In the genomic region with DNA sequence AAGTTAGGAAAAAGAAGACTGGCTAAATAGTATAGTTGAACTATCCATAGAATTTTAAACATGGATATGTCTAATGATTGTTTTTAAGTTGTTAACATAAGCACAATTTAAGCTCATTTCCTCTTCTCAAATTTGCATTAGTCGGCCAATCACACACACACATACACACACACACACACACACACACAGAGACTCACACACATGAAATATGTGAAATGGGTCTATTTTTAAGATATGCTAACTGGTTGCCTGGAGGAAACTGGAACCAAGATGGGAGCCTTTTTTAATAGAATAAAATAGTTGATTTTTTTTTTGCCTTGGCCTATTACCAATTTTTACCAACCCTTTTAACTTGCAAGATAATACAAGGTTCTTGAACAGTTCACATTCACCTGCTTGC, we compare ENCODE assay signal across 35 cellular contexts. TPM values are rescaled to one million over a fixed set of nuclear protein-coding genes. Genes with fewer than 3 reads are reported as not detected.
"Had no signal": no experiment of that assay in that cellular context is flagged by ENCODE, and none has a peak within 500 bp of the region (broad histone marks: within the 10 kb centered on the region; RNA-seq: fewer than 3 reads in every experiment).

No MANE protein-coding gene starts in this region.

- H3K27ac Mint-ChIP-seq: activated B cell treated with CpG ODN at 0.5 μM for 24 hours; activated CD4-positive, alpha-beta memory T cell treated with anti-CD3 and anti-CD28 coated beads for 36 hours; activated CD4-positive, alpha-beta T cell treated with anti-CD3 and anti-CD28 coated beads, Interleukin-2, amount 10 ng/mL, durations not matched to agents 24 days and 14 days; activated CD8-positive, alpha-beta T cell treated with anti-CD3 and anti-CD28 coated beads for 36 hours; activated naive CD4-positive, alpha-beta T cell treated with anti-CD3 and anti-CD28 coated beads for 36 hours; activated naive CD4-positive, alpha-beta T cell treated with anti-CD3 and anti-CD28 coated beads, Interleukin-2, amount 50 U/mL, for 72 hours; activated naive CD8-positive, alpha-beta T cell treated with anti-CD3 and anti-CD28 coated beads for 36 hours; activated T-cell treated with anti-CD3 and anti-CD28 coated beads, Interleukin-2, amount 50 U/mL, for 72 hours; activated T-helper 1 cell treated with anti-CD3 and anti-CD28 coated beads, Interleukin-12 subunit alpha, Interleukin-12 subunit beta, Interleukin-2, Interleukin-4 antibody, amounts not matched to agents 30 ng/mL and 10 ng/mL and 1 ng/mL, durations not matched to agents 14 hours and 24 hours and 36 hours; activated T-helper 17 cell treated with anti-CD3 and anti-CD28 coated beads, Interleukin-2, amount 50 U/mL, for 72 hours; T-helper 1 cell treated with Interleukin-12 subunit alpha and Interleukin-12 subunit beta and Interleukin-4 antibody, amounts not matched to agents 30 μg/mL and 1 μg/mL, for 36 hours; T-helper 2 cell treated with Interferon-gamma antibody and Interleukin-4, amounts not matched to agents 5 μg/mL and 100 μg/mL, for 36 hours had no signal

- H3K4me3 ChIP-seq: adrenal gland, body of pancreas, breast epithelium had no signal

- H3K4me3 Mint-ChIP-seq: activated B cell treated with CpG ODN at 0.5 μM for 24 hours; activated CD4-positive, alpha-beta memory T cell treated with anti-CD3 and anti-CD28 coated beads for 36 hours; activated CD4-positive, alpha-beta T cell treated with anti-CD3 and anti-CD28 coated beads, Interleukin-2, amount 10 ng/mL, durations not matched to agents 24 days and 14 days; activated CD8-positive, alpha-beta T cell treated with anti-CD3 and anti-CD28 coated beads for 36 hours; activated naive CD4-positive, alpha-beta T cell treated with anti-CD3 and anti-CD28 coated beads for 36 hours; activated naive CD8-positive, alpha-beta T cell treated with anti-CD3 and anti-CD28 coated beads for 36 hours; activated T-cell treated with anti-CD3 and anti-CD28 coated beads, Interleukin-2, amount 50 U/mL, for 4 hours; activated T-cell treated with anti-CD3 and anti-CD28 coated beads, Interleukin-2, amount 50 U/mL, for 72 hours; activated T-helper 1 cell treated with anti-CD3 and anti-CD28 coated beads, Interleukin-12 subunit alpha, Interleukin-12 subunit beta, Interleukin-2, Interleukin-4 antibody, amounts not matched to agents 30 ng/mL and 10 ng/mL and 1 ng/mL, durations not matched to agents 14 hours and 24 hours and 36 hours; activated T-helper 17 cell treated with anti-CD3 and anti-CD28 coated beads, Interleukin-2, amount 50 U/mL, for 72 hours; T-helper 1 cell treated with Interleukin-12 subunit alpha and Interleukin-12 subunit beta and Interleukin-4 antibody, amounts not matched to agents 30 μg/mL and 1 μg/mL, for 36 hours; T-helper 2 cell treated with Interferon-gamma antibody and Interleukin-4, amounts not matched to agents 5 μg/mL and 100 μg/mL, for 36 hours had no signal

- H3K27ac ChIP-seq: adrenal gland, body of pancreas, brain microvascular endothelial cell, breast epithelium, VCaP had no signal

- H3K9me3 ChIP-seq: adrenal gland, body of pancreas, breast epithelium had no signal

- H3K4me1 ChIP-seq: adrenal gland, body of pancreas, breast epithelium had no signal

- DNase-seq: activated B cell treated with CpG ODN at 0.5 μM for 24 hours; activated CD4-positive, alpha-beta memory T cell treated with anti-CD3 and anti-CD28 coated beads for 36 hours; activated CD4-positive, alpha-beta T cell treated with anti-CD3 and anti-CD28 coated beads for 4 hours; activated CD4-positive, alpha-beta T cell treated with anti-CD3 and anti-CD28 coated beads, Interleukin-2, amount 10 ng/mL, durations not matched to agents 24 days and 14 days; activated CD4-positive, alpha-beta T cell treated with anti-CD3 and anti-CD28 coated beads, Interleukin-2, amount 50 U/mL, for 1 hour; activated CD4-positive, alpha-beta T cell treated with anti-CD3 and anti-CD28 coated beads, Interleukin-2, amount 50 U/mL, for 4 hours; activated CD4-positive, CD25-positive, alpha-beta regulatory T cell treated with anti-CD3 and anti-CD28 coated beads, Interleukin-2, amount 50 U/mL, for 72 hours; activated CD8-positive, alpha-beta memory T cell treated with anti-CD3 and anti-CD28 coated beads, Interleukin-2, amount 50 U/mL, for 4 hours; activated CD8-positive, alpha-beta T cell treated with anti-CD3 and anti-CD28 coated beads for 36 hours; activated effector memory CD4-positive, alpha-beta T cell treated with anti-CD3 and anti-CD28 coated beads, Interleukin-2, amount 50 U/mL, for 16 hours; activated gamma-delta T cell treated with Interleukin-2 at 50 U/mL for 16 hours; activated naive CD4-positive, alpha-beta T cell; activated naive CD4-positive, alpha-beta T cell treated with anti-CD3 and anti-CD28 coated beads for 36 hours; activated naive CD4-positive, alpha-beta T cell treated with anti-CD3 and anti-CD28 coated beads, Interleukin-2, amount 50 U/mL, for 16 hours; activated naive CD8-positive, alpha-beta T cell treated with anti-CD3 and anti-CD28 coated beads for 36 hours; activated T-cell treated with anti-CD3 and anti-CD28 coated beads for 4 hours; activated T-cell treated with anti-CD3 and anti-CD28 coated beads, Interleukin-2, amount 50 U/mL, for 1 hour; activated T-cell treated with anti-CD3 and anti-CD28 coated beads, Interleukin-2, amount 50 U/mL, for 4 hours; activated T-cell treated with anti-CD3 and anti-CD28 coated beads, Interleukin-2, amount 50 U/mL, for 72 hours; adrenal gland; amniotic stem cell; aorta; body of pancreas; brain microvascular endothelial cell; central memory CD4-positive, alpha-beta T cell; T-helper 1 cell; T-helper 2 cell; T-helper 9 cell had no signal

- H3K27me3 ChIP-seq: adrenal gland, body of pancreas, brain microvascular endothelial cell, breast epithelium had no signal

- H3K9me3 Mint-ChIP-seq: activated B cell treated with CpG ODN at 0.5 μM for 24 hours; activated CD4-positive, alpha-beta memory T cell treated with anti-CD3 and anti-CD28 coated beads for 36 hours; activated CD4-positive, alpha-beta T cell treated with anti-CD3 and anti-CD28 coated beads, Interleukin-2, amount 10 ng/mL, durations not matched to agents 24 days and 14 days; activated CD8-positive, alpha-beta T cell treated with anti-CD3 and anti-CD28 coated beads for 36 hours; activated naive CD4-positive, alpha-beta T cell treated with anti-CD3 and anti-CD28 coated beads for 36 hours; activated naive CD4-positive, alpha-beta T cell treated with anti-CD3 and anti-CD28 coated beads, Interleukin-2, amount 50 U/mL, for 72 hours; activated naive CD8-positive, alpha-beta T cell treated with anti-CD3 and anti-CD28 coated beads for 36 hours; activated T-cell treated with anti-CD3 and anti-CD28 coated beads, Interleukin-2, amount 50 U/mL, for 4 hours; activated T-cell treated with anti-CD3 and anti-CD28 coated beads, Interleukin-2, amount 50 U/mL, for 72 hours; activated T-helper 1 cell treated with anti-CD3 and anti-CD28 coated beads, Interleukin-12 subunit alpha, Interleukin-12 subunit beta, Interleukin-2, Interleukin-4 antibody, amounts not matched to agents 30 ng/mL and 10 ng/mL and 1 ng/mL, durations not matched to agents 14 hours and 24 hours and 36 hours; activated T-helper 17 cell treated with anti-CD3 and anti-CD28 coated beads, Interleukin-2, amount 50 U/mL, for 72 hours; T-helper 1 cell treated with Interleukin-12 subunit alpha and Interleukin-12 subunit beta and Interleukin-4 antibody, amounts not matched to agents 30 μg/mL and 1 μg/mL, for 36 hours; T-helper 2 cell treated with Interferon-gamma antibody and Interleukin-4, amounts not matched to agents 5 μg/mL and 100 μg/mL, for 36 hours had no signal

- H3K27me3 Mint-ChIP-seq: activated B cell treated with CpG ODN at 0.5 μM for 24 hours; activated CD4-positive, alpha-beta memory T cell treated with anti-CD3 and anti-CD28 coated beads for 36 hours; activated CD4-positive, alpha-beta T cell treated with anti-CD3 and anti-CD28 coated beads, Interleukin-2, amount 10 ng/mL, durations not matched to agents 24 days and 14 days; activated CD8-positive, alpha-beta T cell treated with anti-CD3 and anti-CD28 coated beads for 36 hours; activated naive CD8-positive, alpha-beta T cell treated with anti-CD3 and anti-CD28 coated beads for 36 hours; activated T-helper 17 cell treated with anti-CD3 and anti-CD28 coated beads, Interleukin-2, amount 50 U/mL, for 72 hours had no signal

- ATAC-seq: activated CD8-positive, alpha-beta T cell treated with anti-CD3 and anti-CD28 coated beads for 36 hours; activated naive CD4-positive, alpha-beta T cell treated with anti-CD3 and anti-CD28 coated beads, Interleukin-2, amount 50 U/mL, for 72 hours; activated T-cell treated with anti-CD3 and anti-CD28 coated beads, Interleukin-2, amount 50 U/mL, for 4 hours; activated T-cell treated with anti-CD3 and anti-CD28 coated beads, Interleukin-2, amount 50 U/mL, for 72 hours; activated T-helper 17 cell treated with anti-CD3 and anti-CD28 coated beads, Interleukin-2, amount 50 U/mL, for 72 hours; body of pancreas had no signal

RNA-seq across cellular contexts. Expression of gene STYK1, which starts 24.0 kb away (rescaled TPM):
- total RNA-seq: activated B cell treated with CpG ODN at 0.5 μM for 24 hours; activated CD4-positive, alpha-beta memory T cell treated with anti-CD3 and anti-CD28 coated beads for 36 hours; activated CD4-positive, alpha-beta T cell treated with anti-CD3 and anti-CD28 coated beads, Interleukin-2, amount 10 ng/mL, durations not matched to agents 24 days and 14 days; activated naive CD4-positive, alpha-beta T cell treated with anti-CD3 and anti-CD28 coated beads for 36 hours; activated T-helper 1 cell treated with anti-CD3 and anti-CD28 coated beads, Interleukin-12 subunit alpha, Interleukin-12 subunit beta, Interleukin-2, Interleukin-4 antibody, amounts not matched to agents 30 ng/mL and 10 ng/mL and 1 ng/mL, durations not matched to agents 14 hours and 24 hours and 36 hours; adrenal gland had no signal
